In the genomic region with DNA sequence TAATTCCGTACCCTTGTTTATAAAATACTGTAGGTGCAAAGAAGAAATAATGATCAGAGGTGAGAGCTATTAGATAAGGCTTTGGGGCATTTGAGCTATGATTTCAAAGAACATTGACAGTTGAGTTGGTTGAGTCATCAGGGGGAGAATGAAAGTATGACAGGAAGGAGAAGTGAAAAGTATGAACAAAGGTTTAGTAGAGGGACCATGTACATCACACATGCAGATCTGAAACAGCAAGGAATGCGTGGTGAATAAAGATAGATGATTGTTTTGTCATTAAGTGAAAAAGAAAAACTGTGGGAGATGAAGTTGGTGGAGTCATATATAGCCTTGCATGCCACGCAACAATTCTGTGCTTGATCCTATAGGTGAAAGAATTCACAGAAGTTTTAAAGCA, we compare ENCODE assay signal across 11 cellular contexts.
A peak's percentile ranks its signal among the peaks of the same experiment; 100 is the strongest.
DNase-seq lines count a peak whose midpoint lies in the region; ATAC-seq, FAIRE-seq and TF ChIP-seq lines count a peak whose summit lies in the region.
"Had no signal": no experiment of that assay in that cellular context is flagged by ENCODE, and none has a peak within 500 bp of the region (broad histone marks: within the 10 kb centered on the region; RNA-seq: fewer than 3 reads in every experiment).

No MANE protein-coding gene starts in this region.

- H3K9me3 ChIP-seq in small intestine (ENCODE audit: control insufficient read depth, low read depth) (no peaks in the 10 kb centered on the region), A673 (ENCODE audit: low read depth, low read length, poor library complexity, severe bottlenecking) (no peaks in the 10 kb centered on the region)

- no peak overlapping the region for H3K27ac ChIP-seq in small intestine (ENCODE audit: low read depth in 1 of 2, low read length in 1 of 2)
- H3K27ac ChIP-seq in A673 (ENCODE audit: low read depth, low read length, poor library complexity, severe bottlenecking), result no peak overlapping the region

- H3K36me3 ChIP-seq in small intestine (ENCODE audit: control insufficient read depth in 2 of 2, insufficient read depth in 2 of 2, low read length in 2 of 2) (peaks cover 0 to 10% of the 10 kb centered on the region in 2 donors), A673 (ENCODE audit: insufficient read depth, low read length, poor library complexity, severe bottlenecking) (no peaks in the 10 kb centered on the region)

- FAIRE-seq in small intestine (lab: Jason Lieb, UNC), result no peak

- H3K4me1 ChIP-seq in small intestine (ENCODE audit: control insufficient read depth in 2 of 2, insufficient read depth in 1 of 2, low read depth in 1 of 2, low read length in 1 of 2) (no peaks in the 10 kb centered on the region), A673 (ENCODE audit: insufficient read depth, low read length, poor library complexity, severe bottlenecking) (no peaks in the 10 kb centered on the region)

- no peaks in the 10 kb centered on the region for H3K9me3 Mint-ChIP-seq in activated naive CD4-positive, alpha-beta T cell treated with anti-CD3 and anti-CD28 coated beads, Interleukin-2, amount 50 U/mL, for 72 hours
- H3K9me3 Mint-ChIP-seq: activated CD4-positive, alpha-beta T cell treated with anti-CD3 and anti-CD28 coated beads, Interleukin-2, amount 10 ng/mL, durations not matched to agents 24 days and 14 days had no signal

- POLR2A ChIA-PET in A673 (lab: Charles Lee; ENCODE audit: low non-redundant PET), result no interaction called here

- CTCF ChIA-PET in A673 (lab: Charles Lee), result no interaction called here

- H3K4me3 ChIP-seq in small intestine (ENCODE audit: low read depth in 1 of 2, low read length in 2 of 2), result no peak overlapping the region
- H3K4me3 ChIP-seq in A673 (ENCODE audit: low read depth, low read length, poor library complexity, severe bottlenecking), result no peak overlapping the region

- no peak for TF ChIP-seq CTCF in A673 (conservative IDR thresholded peaks at IDR 0.05; ENCODE audit: low read depth, low read length)

- no TSS peak for BruUV-seq in A673 (replicated peaks; lab: Mats Ljungman, UMichigan)

- peak; percentile 95 to 98 for ATAC-seq in activated naive CD4-positive, alpha-beta T cell treated with anti-CD3 and anti-CD28 coated beads, Interleukin-2, amount 50 U/mL, for 72 hours
- ATAC-seq in GM21526 (IDR thresholded peaks at IDR 0.05; ENCODE audit: low FRiP score, unreplicated experiment) (peak; percentile 98), HG03139 (IDR thresholded peaks at IDR 0.05; ENCODE audit: unreplicated experiment) (peak; percentile 92)
- ATAC-seq: right cardiac atrium had no signal

- 75 to 89% (median 82%) methylated on average over 3 of the region's 3 CpGs for WGBS in small intestine, 3 donors

- DNase-seq in activated naive CD4-positive, alpha-beta T cell treated with anti-CD3 and anti-CD28 coated beads, Interleukin-2, amount 50 U/mL, for 72 hours (ENCODE audit: low spot score in 2 of 2), result peak in 1 of 2 donors; percentile 16
- no peak for DNase-seq in activated naive CD4-positive, alpha-beta T cell treated with Interleukin-2 at 50 U/mL for 16 hours
- DNase-seq in putamen (ENCODE audit: low spot score), result peak; percentile 80
- no peak for DNase-seq in small intestine
- no peak for DNase-seq in effector CD8-positive, alpha-beta T cell (lab: John Stamatoyannopoulos, UW)
- no peak for DNase-seq in A673 (ENCODE audit: low spot score)
- DNase-seq: activated CD4-positive, alpha-beta T cell treated with anti-CD3 and anti-CD28 coated beads, Interleukin-2, amount 10 ng/mL, durations not matched to agents 24 days and 14 days; Karpas-422; right cardiac atrium had no signal

- H3K27me3 ChIP-seq in small intestine (ENCODE audit: control insufficient read depth in 2 of 2, insufficient read depth in 2 of 2, low read length in 2 of 2) (no peaks in the 10 kb centered on the region), A673 (replicated peaks; ENCODE audit: insufficient read depth, low read depth, low read length, poor library complexity) (no peaks in the 10 kb centered on the region)

- peaks cover 4% of the 10 kb centered on the region in 2 donors for H3K36me3 Mint-ChIP-seq in activated naive CD4-positive, alpha-beta T cell treated with anti-CD3 and anti-CD28 coated beads, Interleukin-2, amount 50 U/mL, for 72 hours

- H3K27ac Mint-ChIP-seq in activated naive CD4-positive, alpha-beta T cell treated with anti-CD3 and anti-CD28 coated beads, Interleukin-2, amount 50 U/mL, for 72 hours, result no peak overlapping the region
- H3K27ac Mint-ChIP-seq: activated CD4-positive, alpha-beta T cell treated with anti-CD3 and anti-CD28 coated beads, Interleukin-2, amount 10 ng/mL, durations not matched to agents 24 days and 14 days had no signal

- intact Hi-C loops in A673 (cut with micrococcal nuclease; ENCODE audit: unreplicated experiment), result no loop called here
